24 cellular contexts compared by ENCODE assay signal in the genomic region with DNA sequence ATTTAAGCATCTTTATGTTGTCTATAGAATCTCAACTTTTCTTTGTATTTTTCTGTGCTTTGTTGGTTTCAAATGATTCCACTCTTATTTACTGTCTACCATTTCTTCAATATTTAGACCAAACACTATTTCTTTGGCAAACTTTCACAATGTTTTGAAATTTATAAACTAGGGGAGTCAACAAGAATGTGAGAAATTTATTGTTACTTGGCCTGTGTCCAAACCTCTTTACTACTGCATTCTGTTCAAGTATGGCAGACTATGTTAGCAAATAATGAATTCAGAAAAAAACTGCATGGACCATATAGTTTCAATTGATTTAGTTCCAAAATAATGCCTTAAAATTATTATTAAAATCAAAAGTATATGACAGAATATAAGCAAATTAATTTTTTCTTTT.
"Had no signal": no experiment of that assay in that cellular context is flagged by ENCODE, and none has a peak within 500 bp of the region (broad histone marks: within the 10 kb centered on the region; RNA-seq: fewer than 3 reads in every experiment).

No MANE protein-coding gene starts in this region.

- ATAC-seq: heart right ventricle; left cardiac atrium; lower lobe of right lung; natural killer cell treated with Interleukin-12 subunit alpha and Interleukin-12 subunit beta and Interleukin-15 and Interleukin-18, amount 100 ng/mL, for 72 hours; pancreas; sciatic nerve had no signal

- H3K4me1 ChIP-seq: colonic mucosa, esophagus squamous epithelium, heart right ventricle, left ventricle myocardium inferior, lower lobe of right lung, neural progenitor cell, pancreas, stomach, transverse colon had no signal

- H3K9me3 ChIP-seq: colonic mucosa, esophagus squamous epithelium, heart right ventricle, left ventricle myocardium inferior, lower lobe of right lung, pancreas, stomach, thoracic aorta, transverse colon had no signal

- DNase-seq: cerebellar nuclear complex; colonic mucosa; dermis blood vessel endothelial cell; esophagus squamous epithelium; heart right ventricle; hypothalamus; left cardiac atrium; left ventricle myocardium inferior; lower lobe of right lung; mesenchymal stem cell; midbrain; nucleus accumbens; pancreas; retina; stimulated activated CD4-positive, alpha-beta T cell treated with anti-CD3 and anti-CD28 coated beads, Interleukin-12 subunit alpha, Interleukin-12 subunit beta, amount 100 ng/mL, for 4 hours; stimulated activated naive CD4-positive, alpha-beta T cell; stomach; substantia nigra; transverse colon had no signal

- H3K9ac ChIP-seq: neural progenitor cell had no signal

- H3K4me3 ChIP-seq: colonic mucosa, esophagus squamous epithelium, heart right ventricle, left ventricle myocardium inferior, lower lobe of right lung, neural progenitor cell, pancreas, skin epidermis, stomach, thoracic aorta, transverse colon had no signal

- H3K36me3 ChIP-seq: colonic mucosa, esophagus squamous epithelium, heart right ventricle, left ventricle myocardium inferior, lower lobe of right lung, neural progenitor cell, pancreas, stomach, thoracic aorta, transverse colon had no signal

- H3K27me3 ChIP-seq: colonic mucosa, esophagus squamous epithelium, heart right ventricle, neural progenitor cell, pancreas, stomach, transverse colon had no signal
